In the genomic region with DNA sequence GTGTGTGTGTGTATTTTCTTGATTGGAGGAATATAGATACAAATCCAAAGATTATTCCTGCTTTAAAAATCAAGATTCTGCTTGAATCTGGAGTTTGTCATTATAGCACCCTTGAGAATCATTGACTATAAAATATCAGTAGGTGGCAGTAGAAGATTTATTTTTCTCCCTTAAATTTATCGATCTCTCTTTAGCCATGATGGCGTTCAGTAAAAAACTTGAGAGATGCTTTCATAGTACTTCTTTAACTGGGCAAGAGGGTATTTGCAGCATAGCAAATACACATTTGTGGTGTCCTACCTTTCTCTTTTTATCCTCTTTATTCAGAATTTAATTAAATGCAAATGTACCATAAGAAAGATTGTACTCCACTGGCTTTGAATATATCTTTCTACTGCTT, we compare ENCODE assay signal across 8 cellular contexts.
DNase-seq lines count a peak whose midpoint lies in the region; ATAC-seq, FAIRE-seq and TF ChIP-seq lines count a peak whose summit lies in the region.

No MANE protein-coding gene starts in this region.

- intact Hi-C loops in left ventricle myocardium inferior (cut with micrococcal nuclease), result loop anchor here (10.0 kb wide), 1 partner anchor 518 kb away; a partner anchor contains a TSS

- DNase-seq in BE2C, result no peak
- peak; percentile 8 for DNase-seq in GM19239 (ENCODE audit: insufficient read length, low spot score)
- DNase-seq in NCI-H1092 treated with DMSO at 0.1 percent for 48 hours (lab: John Stamatoyannopoulos, UW), result peak; percentile 58
- DNase-seq in left ventricle myocardium inferior, result no peak
- no peak for DNase-seq in stimulated activated effector memory CD8-positive, alpha-beta T cell treated with anti-CD3 and anti-CD28 coated beads, Interleukin-12 subunit alpha, Interleukin-12 subunit beta, amount 100 ng/mL, for 72 hours (ENCODE audit: low spot score in 2 of 2)

- FAIRE-seq in GM19239 (lab: Jason Lieb, UNC), result peak; percentile 23

- no peaks in the 10 kb centered on the region for H3K9me3 Mint-ChIP-seq in stimulated activated effector memory CD8-positive, alpha-beta T cell treated with anti-CD3 and anti-CD28 coated beads, Interleukin-12 subunit alpha, Interleukin-12 subunit beta, amount 100 ng/mL, for 72 hours

- no peaks in the 10 kb centered on the region for H3K36me3 Mint-ChIP-seq in stimulated activated effector memory CD8-positive, alpha-beta T cell treated with anti-CD3 and anti-CD28 coated beads, Interleukin-12 subunit alpha, Interleukin-12 subunit beta, amount 100 ng/mL, for 72 hours

- no peaks in the 10 kb centered on the region for H3K4me1 Mint-ChIP-seq in stimulated activated effector memory CD8-positive, alpha-beta T cell treated with anti-CD3 and anti-CD28 coated beads, Interleukin-12 subunit alpha, Interleukin-12 subunit beta, amount 100 ng/mL, for 72 hours

- H3K4me1 ChIP-seq in BE2C, result no peaks in the 10 kb centered on the region
- H3K4me1 ChIP-seq in left ventricle myocardium inferior, result peaks cover 11% of the 10 kb centered on the region

- TF ChIP-seq CTCF in BE2C (IDR thresholded peaks at IDR 0.05; ENCODE audit: low read depth, low read length) (peak; percentile 56), VCaP (conservative IDR thresholded peaks at IDR 0.05) (peak; percentile 55), left ventricle myocardium inferior (IDR thresholded peaks at IDR 0.05; ENCODE audit: borderline replicate concordance) (peak; percentile 66)

- no peak overlapping the region for H3K4me3 Mint-ChIP-seq in stimulated activated effector memory CD8-positive, alpha-beta T cell treated with anti-CD3 and anti-CD28 coated beads, Interleukin-12 subunit alpha, Interleukin-12 subunit beta, amount 100 ng/mL, for 72 hours

- no peaks in the 10 kb centered on the region; the same call in 1 of the 2 replicates for H3K27me3 ChIP-seq in BE2C
- no peaks in the 10 kb centered on the region for H3K27me3 ChIP-seq in left ventricle myocardium inferior (ENCODE audit: low read depth)

- peak; percentile 42 for ATAC-seq in stimulated activated effector memory CD8-positive, alpha-beta T cell treated with anti-CD3 and anti-CD28 coated beads, Interleukin-12 subunit alpha, Interleukin-12 subunit beta, amount 100 ng/mL, for 72 hours
- ATAC-seq in HG02763 (IDR thresholded peaks at IDR 0.05; ENCODE audit: unreplicated experiment) (no peak), HG02610 (IDR thresholded peaks at IDR 0.05; ENCODE audit: unreplicated experiment) (no peak)

- H3K9me3 ChIP-seq in BE2C (no peaks in the 10 kb centered on the region), left ventricle myocardium inferior (replicated peaks) (no peaks in the 10 kb centered on the region)

- H3K27ac ChIP-seq in VCaP (peak overlapping the region; percentile 66), left ventricle myocardium inferior (replicated peaks) (no peak overlapping the region)

- no peak overlapping the region for H3K27ac Mint-ChIP-seq in stimulated activated effector memory CD8-positive, alpha-beta T cell treated with anti-CD3 and anti-CD28 coated beads, Interleukin-12 subunit alpha, Interleukin-12 subunit beta, amount 100 ng/mL, for 72 hours

- H3K36me3 ChIP-seq in BE2C (no peaks in the 10 kb centered on the region), left ventricle myocardium inferior (no peaks in the 10 kb centered on the region)

- no peak overlapping the region for H3K4me3 ChIP-seq in BE2C (ENCODE audit: low read depth, low read length)
- no peak overlapping the region for H3K4me3 ChIP-seq in left ventricle myocardium inferior

Comparison
In these comparisons a context has a peak if more than half of its experiments do, and no peak if none do; other contexts are left out.
1. DNase-seq: peak in GM19239 (single experiment) and NCI-H1092 treated with DMSO at 0.1 percent for 48 hours (single experiment); none in BE2C (single experiment), left ventricle myocardium inferior (single experiment) and stimulated activated effector memory CD8-positive, alpha-beta T cell treated with anti-CD3 and anti-CD28 coated beads, Interleukin-12 subunit alpha, Interleukin-12 subunit beta, amount 100 ng/mL, for 72 hours (0 of 2).
2. Peak in every context shown above with its lines, with median percentiles within 50 percentile points of each other: CTCF ChIP-seq.